Comparison of ENCODE assay signal across 13 cellular contexts in the genomic region with DNA sequence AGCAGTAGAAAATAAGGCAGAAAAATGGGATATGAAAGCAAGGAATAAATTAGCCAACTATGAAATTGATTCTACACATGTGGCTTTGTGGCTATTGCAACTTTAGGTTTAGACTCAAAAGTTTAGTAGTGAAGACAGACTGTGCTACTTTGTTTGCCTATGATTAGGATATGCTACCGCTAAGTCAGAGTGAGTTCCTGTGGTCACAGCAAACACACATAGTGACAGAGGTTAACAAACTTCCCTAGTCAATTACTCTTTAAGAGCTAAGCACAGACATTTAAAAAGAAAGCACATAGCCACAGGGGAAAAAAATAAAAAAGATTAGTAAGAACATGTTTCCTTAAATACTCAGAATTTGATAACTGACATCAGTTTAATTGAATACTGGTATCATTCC.
DNase-seq lines count a peak whose midpoint lies in the region; ATAC-seq and TF ChIP-seq lines count a peak whose summit lies in the region.
"Had no signal": no experiment of that assay in that cellular context is flagged by ENCODE, and none has a peak within 500 bp of the region (broad histone marks: within the 10 kb centered on the region; RNA-seq: fewer than 3 reads in every experiment).

No MANE protein-coding gene starts in this region.

- H3K9me3 Mint-ChIP-seq in CD14-positive monocyte: peaks cover 1 to 12% (median 4%) of the 10 kb centered on the region in 7 donors
- H3K9me3 Mint-ChIP-seq in activated T-cell treated with anti-CD3 and anti-CD28 coated beads, Interleukin-2, amount 50 U/mL, for 4 hours: peaks cover 16% of the 10 kb centered on the region

- H3K4me3 Mint-ChIP-seq in CD14-positive monocyte: no peak overlapping the region
- no peak overlapping the region for H3K4me3 Mint-ChIP-seq in activated T-cell treated with anti-CD3 and anti-CD28 coated beads, Interleukin-2, amount 50 U/mL, for 4 hours
- H3K4me3 Mint-ChIP-seq: activated CD4-positive, alpha-beta memory T cell treated with anti-CD3 and anti-CD28 coated beads for 36 hours had no signal

- H3K27ac Mint-ChIP-seq in CD14-positive monocyte: no peak overlapping the region
- H3K27ac Mint-ChIP-seq: activated CD4-positive, alpha-beta memory T cell treated with anti-CD3 and anti-CD28 coated beads for 36 hours had no signal

- peaks cover 0 to 2% (median 0%) of the 10 kb centered on the region in 3 donors for H3K27me3 Mint-ChIP-seq in CD14-positive monocyte (ENCODE audit: low read depth in 3 of 3)
- no peaks in the 10 kb centered on the region for H3K27me3 Mint-ChIP-seq in activated T-cell treated with anti-CD3 and anti-CD28 coated beads, Interleukin-2, amount 50 U/mL, for 4 hours (ENCODE audit: low read depth)
- H3K27me3 Mint-ChIP-seq: activated CD4-positive, alpha-beta memory T cell treated with anti-CD3 and anti-CD28 coated beads for 36 hours had no signal

- TF ChIP-seq CTCF in AG10803 (conservative IDR thresholded peaks at IDR 0.05; ENCODE audit: low read length): no peak
- TF ChIP-seq CTCF in LNCaP clone FGC (IDR thresholded peaks at IDR 0.05; ENCODE audit: control insufficient read depth, extremely low read depth, insufficient read depth): no peak
- TF ChIP-seq CTCF in fibroblast of the aortic adventitia (IDR thresholded peaks at IDR 0.05; ENCODE audit: insufficient read depth, low read length): no peak
- no peak for TF ChIP-seq CTCF in CD14-positive monocyte (IDR thresholded peaks at IDR 0.05)

- peaks cover 3 to 7% of the 10 kb centered on the region in 2 donors for H3K36me3 Mint-ChIP-seq in CD14-positive monocyte
- H3K36me3 Mint-ChIP-seq in activated T-cell treated with anti-CD3 and anti-CD28 coated beads, Interleukin-2, amount 50 U/mL, for 4 hours (ENCODE audit: insufficient read depth): peaks cover 19% of the 10 kb centered on the region

- H3K4me1 Mint-ChIP-seq in CD14-positive monocyte: peaks cover 11% of the 10 kb centered on the region
- H3K4me1 Mint-ChIP-seq in activated T-cell treated with anti-CD3 and anti-CD28 coated beads, Interleukin-2, amount 50 U/mL, for 4 hours (ENCODE audit: low read depth): no peaks in the 10 kb centered on the region

- DNase-seq in AG10803 (ENCODE audit: low read depth) (peak; percentile 51), LNCaP clone FGC (ENCODE audit: low read depth) (peak; percentile 90), fibroblast of the aortic adventitia (ENCODE audit: low read depth) (peak; percentile 37), CD14-positive monocyte (ENCODE audit: low spot score) (no peak)
- no peak for DNase-seq in activated T-cell treated with anti-CD3 and anti-CD28 coated beads, Interleukin-2, amount 50 U/mL, for 4 hours
- DNase-seq: activated CD4-positive, alpha-beta memory T cell treated with anti-CD3 and anti-CD28 coated beads for 36 hours; AML-193; colonic mucosa; NK-92 treated with Interleukin-12 subunit alpha and Interleukin-12 subunit beta, amount 100 ng/mL, for 24 hours; sigmoid colon had no signal

- peak; percentile 67 for ATAC-seq in GM21737 (IDR thresholded peaks at IDR 0.05; ENCODE audit: unreplicated experiment)
- no peak for ATAC-seq in HG02970 (IDR thresholded peaks at IDR 0.05; ENCODE audit: low FRiP score, unreplicated experiment)
- no peak for ATAC-seq in activated CD4-positive, CD25-positive, alpha-beta regulatory T cell treated with anti-CD3 and anti-CD28 coated beads, Interleukin-2, amount 50 U/mL, for 24 hours
- no peak for ATAC-seq in activated T-cell treated with anti-CD3 and anti-CD28 coated beads, Interleukin-2, amount 50 U/mL, for 4 hours

- intact Hi-C loops in CD14-positive monocyte (cut with micrococcal nuclease): no loop called here

- H3K4me3 ChIP-seq in AG10803 (ENCODE audit: low read length) (no peak overlapping the region), LNCaP clone FGC (ENCODE audit: low read depth, low read length) (no peak overlapping the region), fibroblast of the aortic adventitia (ENCODE audit: low read depth, low read length) (no peak overlapping the region)
- H3K4me3 ChIP-seq: colonic mucosa, sigmoid colon had no signal

Comparison
In these comparisons a context has a peak if more than half of its experiments do, and no peak if none do; other contexts are left out.
1. DNase-seq: peak in AG10803 (single experiment), LNCaP clone FGC (single experiment) and fibroblast of the aortic adventitia (single experiment); none in CD14-positive monocyte (single experiment) and activated T-cell treated with anti-CD3 and anti-CD28 coated beads, Interleukin-2, amount 50 U/mL, for 4 hours (single experiment).